23 cellular contexts compared by ENCODE assay signal in genomic region chr17:61647044-61647443, GRCh38. TPM values are rescaled to one million over a fixed set of nuclear protein-coding genes. Genes with fewer than 3 reads are reported as not detected.
A peak's percentile ranks its signal among the peaks of the same experiment; 100 is the strongest.
DNase-seq lines count a peak whose midpoint lies in the region; ATAC-seq, FAIRE-seq and TF ChIP-seq lines count a peak whose summit lies in the region.
"Had no signal": no experiment of that assay in that cellular context is flagged by ENCODE, and none has a peak within 500 bp of the region (broad histone marks: within the 10 kb centered on the region; RNA-seq: fewer than 3 reads in every experiment).

No MANE protein-coding gene starts in this region.

- no peak for FAIRE-seq in H54 (lab: Jason Lieb, UNC)
- FAIRE-seq: GM18507 had no signal

- peak; percentile 16 for DNase-seq in A172 (ENCODE audit: low spot score)
- peak; percentile 10 for DNase-seq in H54 (ENCODE audit: insufficient read length, low spot score)
- DNase-seq in fibroblast of peridontal ligament (ENCODE audit: extremely low read depth): peak; percentile 89
- DNase-seq in activated T-cell treated with anti-CD3 and anti-CD28 coated beads, Interleukin-2, amount 50 U/mL, for 48 hours: no peak
- no peak for DNase-seq in activated naive CD4-positive, alpha-beta T cell treated with anti-CD3 and anti-CD28 coated beads, Interleukin-2, amount 50 U/mL, for 16 hours
- DNase-seq: activated naive CD8-positive, alpha-beta T cell treated with anti-CD3 and anti-CD28 coated beads, Interleukin-2, amount 50 U/mL, for 24 hours; CD4-positive, CD25-positive, alpha-beta regulatory T cell; effector CD4-positive, alpha-beta T cell; midbrain; NCI-H1105 treated with DMSO at 0.1 percent for 48 hours; NCI-H82; stimulated activated CD4-positive, alpha-beta T cell treated with anti-CD3 and anti-CD28 coated beads, Interleukin-12 subunit alpha, Interleukin-12 subunit beta, amount 100 ng/mL, for 4 hours; testis had no signal

- no peak for TF ChIP-seq POLR2A in H54 (IDR thresholded peaks at IDR 0.05; ENCODE audit: low read depth, low read length)

- ATAC-seq in SK-N-SH treated with all-trans-retinoic acid at 6 μM for 48 hours (peak; percentile 54), GM21723 (IDR thresholded peaks at IDR 0.05; ENCODE audit: unreplicated experiment) (no peak), HG03135 (IDR thresholded peaks at IDR 0.05; ENCODE audit: unreplicated experiment) (no peak)
- ATAC-seq: activated CD4-positive, CD25-positive, alpha-beta regulatory T cell treated with anti-CD3 and anti-CD28 coated beads, Interleukin-2, amount 50 U/mL, for 24 hours; activated naive CD8-positive, alpha-beta T cell treated with anti-CD3 and anti-CD28 coated beads, Interleukin-2, amount 50 U/mL, for 24 hours; GM23338 had no signal

TF ChIP-seq in SK-N-SH treated with all-trans-retinoic acid at 6 μM for 48 hours, 23 proteins besides CTCF, POLR2A, EP300 and RAD21:
- TF ChIP-seq BACH2 (CRISPR knock-in tag; IDR thresholded peaks at IDR 0.05; ENCODE audit: borderline replicate concordance) (no peak), ZNF565 (CRISPR knock-in tag; conservative IDR thresholded peaks at IDR 0.05; ENCODE audit: low read depth) (no peak), CSDC2 (CRISPR knock-in tag; IDR thresholded peaks at IDR 0.05) (no peak), PPARA (CRISPR knock-in tag; IDR thresholded peaks at IDR 0.05; ENCODE audit: borderline replicate concordance) (no peak), OSR1 (CRISPR knock-in tag; IDR thresholded peaks at IDR 0.05) (no peak), SNAI2 (CRISPR knock-in tag; IDR thresholded peaks at IDR 0.05) (no peak)
- TF ChIP-seq, protein P1, sequence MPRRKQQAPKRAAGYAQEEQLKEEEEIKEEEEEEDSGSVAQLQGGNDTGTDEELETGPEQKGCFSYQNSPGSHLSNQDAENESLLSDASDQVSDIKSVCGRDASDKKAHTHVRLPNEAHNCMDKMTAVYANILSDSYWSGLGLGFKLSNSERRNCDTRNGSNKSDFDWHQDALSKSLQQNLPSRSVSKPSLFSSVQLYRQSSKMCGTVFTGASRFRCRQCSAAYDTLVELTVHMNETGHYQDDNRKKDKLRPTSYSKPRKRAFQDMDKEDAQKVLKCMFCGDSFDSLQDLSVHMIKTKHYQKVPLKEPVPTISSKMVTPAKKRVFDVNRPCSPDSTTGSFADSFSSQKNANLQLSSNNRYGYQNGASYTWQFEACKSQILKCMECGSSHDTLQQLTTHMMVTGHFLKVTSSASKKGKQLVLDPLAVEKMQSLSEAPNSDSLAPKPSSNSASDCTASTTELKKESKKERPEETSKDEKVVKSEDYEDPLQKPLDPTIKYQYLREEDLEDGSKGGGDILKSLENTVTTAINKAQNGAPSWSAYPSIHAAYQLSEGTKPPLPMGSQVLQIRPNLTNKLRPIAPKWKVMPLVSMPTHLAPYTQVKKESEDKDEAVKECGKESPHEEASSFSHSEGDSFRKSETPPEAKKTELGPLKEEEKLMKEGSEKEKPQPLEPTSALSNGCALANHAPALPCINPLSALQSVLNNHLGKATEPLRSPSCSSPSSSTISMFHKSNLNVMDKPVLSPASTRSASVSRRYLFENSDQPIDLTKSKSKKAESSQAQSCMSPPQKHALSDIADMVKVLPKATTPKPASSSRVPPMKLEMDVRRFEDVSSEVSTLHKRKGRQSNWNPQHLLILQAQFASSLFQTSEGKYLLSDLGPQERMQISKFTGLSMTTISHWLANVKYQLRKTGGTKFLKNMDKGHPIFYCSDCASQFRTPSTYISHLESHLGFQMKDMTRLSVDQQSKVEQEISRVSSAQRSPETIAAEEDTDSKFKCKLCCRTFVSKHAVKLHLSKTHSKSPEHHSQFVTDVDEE (CRISPR knock-in tag; IDR thresholded peaks at IDR 0.05): no peak
- TF ChIP-seq, protein P2, sequence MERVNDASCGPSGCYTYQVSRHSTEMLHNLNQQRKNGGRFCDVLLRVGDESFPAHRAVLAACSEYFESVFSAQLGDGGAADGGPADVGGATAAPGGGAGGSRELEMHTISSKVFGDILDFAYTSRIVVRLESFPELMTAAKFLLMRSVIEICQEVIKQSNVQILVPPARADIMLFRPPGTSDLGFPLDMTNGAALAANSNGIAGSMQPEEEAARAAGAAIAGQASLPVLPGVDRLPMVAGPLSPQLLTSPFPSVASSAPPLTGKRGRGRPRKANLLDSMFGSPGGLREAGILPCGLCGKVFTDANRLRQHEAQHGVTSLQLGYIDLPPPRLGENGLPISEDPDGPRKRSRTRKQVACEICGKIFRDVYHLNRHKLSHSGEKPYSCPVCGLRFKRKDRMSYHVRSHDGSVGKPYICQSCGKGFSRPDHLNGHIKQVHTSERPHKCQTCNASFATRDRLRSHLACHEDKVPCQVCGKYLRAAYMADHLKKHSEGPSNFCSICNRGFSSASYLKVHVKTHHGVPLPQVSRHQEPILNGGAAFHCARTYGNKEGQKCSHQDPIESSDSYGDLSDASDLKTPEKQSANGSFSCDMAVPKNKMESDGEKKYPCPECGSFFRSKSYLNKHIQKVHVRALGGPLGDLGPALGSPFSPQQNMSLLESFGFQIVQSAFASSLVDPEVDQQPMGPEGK (CRISPR knock-in tag; IDR thresholded peaks at IDR 0.05; ENCODE audit: borderline replicate concordance): no peak
TF ChIP-seq in SK-N-SH treated with all-trans-retinoic acid at 6 μM for 48 hours: peak in this region for 0.

RNA-seq across cellular contexts. Expression of gene NACA2, which starts 56.0 kb away (rescaled TPM):
- not detected in 2 replicates for total RNA-seq in A172 (2014; rRNA removed; shearing (Covaris generic))
- total RNA-seq: activated CD8-positive, alpha-beta memory T cell treated with anti-CD3 and anti-CD28 coated beads for 36 hours; CD4-positive, CD25-positive, alpha-beta regulatory T cell; GM23338; neural crest cell; pulmonary artery endothelial cell; SK-MEL-5 had no signal

Comparison
In these comparisons a context has a peak if more than half of its experiments do, and no peak if none do; other contexts are left out.
1. DNase-seq: peak in A172 (single experiment), H54 (single experiment) and fibroblast of peridontal ligament (single experiment); none in activated T-cell treated with anti-CD3 and anti-CD28 coated beads, Interleukin-2, amount 50 U/mL, for 48 hours (0 of 2) and activated naive CD4-positive, alpha-beta T cell treated with anti-CD3 and anti-CD28 coated beads, Interleukin-2, amount 50 U/mL, for 16 hours (single experiment).